ENCODE assay signal across 1 cellular context in genomic region chr19:4638330-4638729, GRCh38.
TF ChIP-seq lines count a peak whose summit lies in the region.

No MANE protein-coding gene starts in this region.

TF ChIP-seq in WTC11, 78 proteins besides CTCF, POLR2A, EP300 and RAD21 (continued from another document):
- TF ChIP-seq FOXP4 (CRISPR knock-in tag; IDR thresholded peaks at IDR 0.05) (no peak), ATF2 (CRISPR knock-in tag; IDR thresholded peaks at IDR 0.05; ENCODE audit: borderline replicate concordance, low read depth) (no peak), NFYB (CRISPR knock-in tag; conservative IDR thresholded peaks at IDR 0.05; ENCODE audit: low read depth) (no peak)
TF ChIP-seq in WTC11: peak in this region for 0.
